Comparison of ENCODE assay signal across 24 cellular contexts in the genomic region with DNA sequence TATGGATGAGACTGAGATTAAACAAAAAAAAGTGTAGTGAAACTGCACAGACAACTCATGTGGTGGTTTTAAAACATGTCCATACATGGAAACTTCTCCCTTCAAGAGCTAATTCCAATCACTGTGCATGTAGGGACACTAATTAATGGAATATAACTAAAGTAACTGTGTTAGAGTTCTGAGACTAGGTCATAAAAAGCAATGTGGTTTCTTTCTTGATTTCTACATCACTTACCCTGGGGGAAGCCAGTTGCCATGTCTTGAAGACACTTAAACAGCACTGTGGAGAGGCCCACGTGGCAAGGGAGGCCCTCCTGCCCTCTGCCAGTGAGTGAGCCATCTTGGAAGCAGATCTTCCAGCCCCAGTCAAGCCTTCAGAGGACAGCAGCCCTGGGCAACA.
DNase-seq lines count a peak whose midpoint lies in the region; ATAC-seq, FAIRE-seq and TF ChIP-seq lines count a peak whose summit lies in the region.
"Had no signal": no experiment of that assay in that cellular context is flagged by ENCODE, and none has a peak within 500 bp of the region (broad histone marks: within the 10 kb centered on the region; RNA-seq: fewer than 3 reads in every experiment).

No MANE protein-coding gene starts in this region.

- 0 out of 2 replicates have a peak, but pooled peaks cover 6% of the 10 kb centered on the region for H3K4me1 ChIP-seq in HEK293 (ENCODE audit: control insufficient read depth, insufficient read depth, low read length)
- H3K4me1 ChIP-seq in GM12878 (ENCODE audit: control insufficient read depth, insufficient read depth, low read length): peaks cover 93% of the 10 kb centered on the region
- peaks cover 59% of the 10 kb centered on the region for H3K4me1 ChIP-seq in neural progenitor cell

- in situ Hi-C loops in GM12878 (cut with MboI): no loop called here

- CTCF ChIA-PET in HEK293 (lab: Yijun Ruan, JAX): interaction anchor here (0.6 to 10.7 kb wide), 4 partner anchors 9 to 148 kb away, joined by 4 to 120 read pairs (median 5); no protein-coding TSS in a partner anchor
- CTCF ChIA-PET in GM12878 (lab: Yijun Ruan, JAX): interaction anchor here (1.0 to 19.5 kb wide), 10 partner anchors 10 to 118 kb away, joined by 3 to 494 read pairs (median 6); a partner anchor contains a TSS
- CTCF ChIA-PET in activated CD4-positive, alpha-beta memory T cell treated with anti-CD3 and anti-CD28 coated beads for 36 hours (lab: Charles Lee): no interaction called here

- H2AFZ ChIP-seq in GM12878 (ENCODE audit: control insufficient read depth, low read depth, low read length) (no peak overlapping the region), neural progenitor cell (replicated peaks) (no peak overlapping the region)

- no peak for TF ChIP-seq RAD21 in GM12878 (IDR thresholded peaks at IDR 0.05; ENCODE audit: insufficient read depth, low read depth, low read length)

- peaks cover 40% of the 10 kb centered on the region for H3F3A ChIP-seq in neural progenitor cell (ENCODE audit: low read depth)

- 0% methylated on average over 1 of the region's 1 CpG for WGBS in GM12878 (ENCODE audit: insufficient coverage, insufficient replicate concordance, low lambda C conversion rate, missing lambda C conversion rate)

- H3K4me3 ChIP-seq in HEK293 (ENCODE audit: low read depth, low read length) (no peak overlapping the region), GM12878 (no peak overlapping the region), neural progenitor cell (no peak overlapping the region)
- H3K4me3 ChIP-seq: body of pancreas, lower lobe of right lung, SJSA1, tibial nerve had no signal

- FAIRE-seq in GM12878 (lab: Jason Lieb, UNC): no peak
- FAIRE-seq: kidney had no signal

- TF ChIP-seq CTCF in HEK293 (tag by site-specific recombination; IDR thresholded peaks at IDR 0.05): no peak
- no peak for TF ChIP-seq CTCF in GM12878 (IDR thresholded peaks at IDR 0.05 in 2 of 3, conservative IDR thresholded peaks at IDR 0.05 in 1 of 3; ENCODE audit: control insufficient read depth in 2 of 3, extremely low read depth in 1 of 3, insufficient read depth in 1 of 3, low read depth in 3 of 3, low read length in 3 of 3)
- TF ChIP-seq CTCF in neural progenitor cell (IDR thresholded peaks at IDR 0.05): no peak

- RAD21 ChIA-PET in GM12878 (lab: Charles Lee; ENCODE audit: unreplicated experiment): interaction anchor here (0.9 to 15.3 kb wide), 9 partner anchors 8 to 130 kb away, joined by 3 to 450 read pairs (median 10); no protein-coding TSS in a partner anchor

- TF ChIP-seq EP300 in GM12878 (IDR thresholded peaks at IDR 0.05; ENCODE audit: borderline replicate concordance in 1 of 2, control insufficient read depth in 1 of 2, low read depth in 2 of 2, low read length in 2 of 2): no peak

- H3K27me3 Mint-ChIP-seq in neural progenitor cell (ENCODE audit: insufficient read depth, low read depth): no peaks in the 10 kb centered on the region
- no peaks in the 10 kb centered on the region for H3K27me3 Mint-ChIP-seq in activated CD4-positive, alpha-beta memory T cell treated with anti-CD3 and anti-CD28 coated beads for 36 hours
- H3K27me3 Mint-ChIP-seq: CD4-positive, alpha-beta T cell; progenitor cell of endocrine pancreas; stimulated activated naive CD8-positive, alpha-beta T cell treated with anti-CD3 and anti-CD28 coated beads, Interleukin-15, amount 100 ng/mL, for 72 hours had no signal

- DNase-seq in NCI-H69 (lab: John Stamatoyannopoulos, UW) (peak; percentile 40), GM12878 (ENCODE audit: low read depth, low spot score) (no peak), neural progenitor cell (ENCODE audit: low spot score) (no peak), DMS53 treated with DMSO at 0.1 percent for 48 hours (lab: John Stamatoyannopoulos, UW; ENCODE audit: unreplicated experiment) (no peak), posterior cingulate gyrus (no peak)
- DNase-seq in activated CD4-positive, alpha-beta memory T cell treated with anti-CD3 and anti-CD28 coated beads for 36 hours: no peak
- DNase-seq: activated CD4-positive, alpha-beta T cell treated with anti-CD3 and anti-CD28 coated beads for 4 hours; activated T-cell treated with anti-CD3 and anti-CD28 coated beads, Interleukin-2, amount 50 U/mL, for 24 hours; body of pancreas; CD4-positive, alpha-beta T cell; DMS153; effector CD8-positive, alpha-beta T cell; KBM-7; kidney; lower lobe of right lung; NCI-H187; NCI-H774; stimulated activated naive CD8-positive, alpha-beta T cell treated with anti-CD3 and anti-CD28 coated beads, Interleukin-15, amount 100 ng/mL, for 72 hours had no signal

- H3K36me3 Mint-ChIP-seq in neural progenitor cell: peaks cover 7% of the 10 kb centered on the region
- H3K36me3 Mint-ChIP-seq in activated CD4-positive, alpha-beta memory T cell treated with anti-CD3 and anti-CD28 coated beads for 36 hours: no peaks in the 10 kb centered on the region

- no peaks in the 10 kb centered on the region for H3K9me3 ChIP-seq in HEK293 (ENCODE audit: control insufficient read depth, insufficient read depth, low read depth, low read length)
- H3K9me3 ChIP-seq in GM12878 (replicated peaks; ENCODE audit: control insufficient read depth, insufficient read depth, low read length): peaks cover 2% of the 10 kb centered on the region; the same call in 1 of the 3 replicates
- H3K9me3 ChIP-seq in neural progenitor cell (ENCODE audit: low read depth): no peaks in the 10 kb centered on the region
- H3K9me3 ChIP-seq: body of pancreas, lower lobe of right lung, SJSA1, tibial nerve had no signal

- TF ChIP-seq POLR2A in GM12878 (IDR thresholded peaks at IDR 0.05; ENCODE audit: low read depth, low read length): no peak

- H3K27ac ChIP-seq in HEK293 (ENCODE audit: extremely low read depth, low read depth, low read length): no peak overlapping the region
- H3K27ac ChIP-seq in GM12878 (ENCODE audit: control insufficient read depth, insufficient read depth): peak overlapping the region; percentile 70
- peak overlapping the region; percentile 35 for H3K27ac ChIP-seq in neural progenitor cell
- H3K27ac ChIP-seq: body of pancreas, lower lobe of right lung, SJSA1 had no signal

- H3K79me2 ChIP-seq in GM12878 (ENCODE audit: control insufficient read depth, insufficient read depth, low read length): peaks cover 92% of the 10 kb centered on the region
- peaks cover 95% of the 10 kb centered on the region for H3K79me2 ChIP-seq in neural progenitor cell (ENCODE audit: low read depth)

- SMC1A ChIA-PET in GM12878 (lab: Charles Lee; ENCODE audit: uncharacterized antibody, unreplicated experiment): interaction anchor here (0.8 to 20.4 kb wide), 20 partner anchors 9 to 231 kb away, joined by 3 to 396 read pairs (median 4); no protein-coding TSS in a partner anchor

- intact Hi-C loops in GM12878 (cut with micrococcal nuclease; ENCODE audit: unreplicated experiment) (loop anchor here (10.0 kb wide), 1 partner anchor 194 kb away; a partner anchor contains a TSS), posterior cingulate gyrus (cut with DNase I) (no loop called here)
- intact Hi-C loops in activated CD4-positive, alpha-beta memory T cell treated with anti-CD3 and anti-CD28 coated beads for 36 hours (cut with micrococcal nuclease): no loop called here

- no peak overlapping the region for H3K9ac ChIP-seq in GM12878 (ENCODE audit: control insufficient read depth, insufficient read depth, low read length)
- no peak overlapping the region for H3K9ac ChIP-seq in neural progenitor cell

- H4K20me1 ChIP-seq in GM12878 (ENCODE audit: control insufficient read depth, insufficient read depth) (no peaks in the 10 kb centered on the region), neural progenitor cell (ENCODE audit: low read depth) (peaks cover 78% of the 10 kb centered on the region)

- no peak overlapping the region for H3K4me3 Mint-ChIP-seq in neural progenitor cell
- H3K4me3 Mint-ChIP-seq in activated CD4-positive, alpha-beta memory T cell treated with anti-CD3 and anti-CD28 coated beads for 36 hours: no peak overlapping the region
- H3K4me3 Mint-ChIP-seq: activated T-cell treated with anti-CD3 and anti-CD28 coated beads, Interleukin-2, amount 50 U/mL, for 24 hours; CD4-positive, alpha-beta T cell; neural crest cell; stimulated activated naive CD8-positive, alpha-beta T cell treated with anti-CD3 and anti-CD28 coated beads, Interleukin-15, amount 100 ng/mL, for 72 hours; T-helper 1 cell treated with Interleukin-12 subunit alpha and Interleukin-12 subunit beta and Interleukin-4 antibody, amounts not matched to agents 30 μg/mL and 1 μg/mL, for 36 hours had no signal

- H3K27me3 ChIP-seq in GM12878 (replicated peaks in 1 of 2; ENCODE audit: control insufficient read depth in 2 of 2, insufficient read depth in 2 of 2, low read length in 1 of 2) (no peaks in the 10 kb centered on the region), neural progenitor cell (no peaks in the 10 kb centered on the region)
- H3K27me3 ChIP-seq: body of pancreas, SJSA1, tibial nerve had no signal

- H3K4me2 ChIP-seq in GM12878 (ENCODE audit: control insufficient read depth, insufficient read depth) (peak overlapping the region; percentile 61), neural progenitor cell (no peak overlapping the region)

- no TSS peak for BruUV-seq in GM12878 (replicated peaks; lab: Mats Ljungman, UMichigan)

- POLR2A ChIA-PET in HEK293 (lab: Yijun Ruan, JAX): no interaction called here
- POLR2A ChIA-PET in GM12878 (lab: Charles Lee): interaction anchor here (1.0 to 1.4 kb wide), 3 partner anchors 16 to 90 kb away, joined by 3 to 10 read pairs (median 3); no protein-coding TSS in a partner anchor
- POLR2A ChIA-PET in activated CD4-positive, alpha-beta memory T cell treated with anti-CD3 and anti-CD28 coated beads for 36 hours (lab: Charles Lee): no interaction called here

- H3K36me3 ChIP-seq in HEK293 (ENCODE audit: control insufficient read depth in 2 of 2, insufficient read depth in 1 of 2, low read length in 2 of 2) (no peaks in the 10 kb centered on the region), GM12878 (ENCODE audit: control insufficient read depth in 2 of 2, insufficient read depth in 2 of 2, low read length in 1 of 2) (no peaks in the 10 kb centered on the region), neural progenitor cell (no peaks in the 10 kb centered on the region)
- H3K36me3 ChIP-seq: lower lobe of right lung, SJSA1, tibial nerve had no signal

- ATAC-seq in GM12878: peak; percentile 20
- ATAC-seq: body of pancreas; lower lobe of right lung; stimulated activated naive CD8-positive, alpha-beta T cell treated with anti-CD3 and anti-CD28 coated beads, Interleukin-15, amount 100 ng/mL, for 72 hours had no signal

- H3K9me3 Mint-ChIP-seq in neural progenitor cell: no peaks in the 10 kb centered on the region
- H3K9me3 Mint-ChIP-seq in activated CD4-positive, alpha-beta memory T cell treated with anti-CD3 and anti-CD28 coated beads for 36 hours: no peaks in the 10 kb centered on the region
- H3K9me3 Mint-ChIP-seq: activated T-cell treated with anti-CD3 and anti-CD28 coated beads, Interleukin-2, amount 50 U/mL, for 24 hours; CD4-positive, alpha-beta T cell; neural crest cell; stimulated activated naive CD8-positive, alpha-beta T cell treated with anti-CD3 and anti-CD28 coated beads, Interleukin-15, amount 100 ng/mL, for 72 hours; T-helper 1 cell treated with Interleukin-12 subunit alpha and Interleukin-12 subunit beta and Interleukin-4 antibody, amounts not matched to agents 30 μg/mL and 1 μg/mL, for 36 hours had no signal

- H3K27ac Mint-ChIP-seq in neural progenitor cell: no peak overlapping the region
- no peak overlapping the region for H3K27ac Mint-ChIP-seq in activated CD4-positive, alpha-beta memory T cell treated with anti-CD3 and anti-CD28 coated beads for 36 hours
- H3K27ac Mint-ChIP-seq: activated T-cell treated with anti-CD3 and anti-CD28 coated beads, Interleukin-2, amount 50 U/mL, for 24 hours; CD4-positive, alpha-beta T cell; progenitor cell of endocrine pancreas; stimulated activated naive CD8-positive, alpha-beta T cell treated with anti-CD3 and anti-CD28 coated beads, Interleukin-15, amount 100 ng/mL, for 72 hours; T-helper 1 cell treated with Interleukin-12 subunit alpha and Interleukin-12 subunit beta and Interleukin-4 antibody, amounts not matched to agents 30 μg/mL and 1 μg/mL, for 36 hours had no signal

- H3K4me1 Mint-ChIP-seq in neural progenitor cell: peaks cover 58% of the 10 kb centered on the region
- no peaks in the 10 kb centered on the region for H3K4me1 Mint-ChIP-seq in activated CD4-positive, alpha-beta memory T cell treated with anti-CD3 and anti-CD28 coated beads for 36 hours (ENCODE audit: low read depth)
- H3K4me1 Mint-ChIP-seq: stimulated activated naive CD8-positive, alpha-beta T cell treated with anti-CD3 and anti-CD28 coated beads, Interleukin-15, amount 100 ng/mL, for 72 hours had no signal
